ENCODE assay signal across 9 cellular contexts in the genomic region with DNA sequence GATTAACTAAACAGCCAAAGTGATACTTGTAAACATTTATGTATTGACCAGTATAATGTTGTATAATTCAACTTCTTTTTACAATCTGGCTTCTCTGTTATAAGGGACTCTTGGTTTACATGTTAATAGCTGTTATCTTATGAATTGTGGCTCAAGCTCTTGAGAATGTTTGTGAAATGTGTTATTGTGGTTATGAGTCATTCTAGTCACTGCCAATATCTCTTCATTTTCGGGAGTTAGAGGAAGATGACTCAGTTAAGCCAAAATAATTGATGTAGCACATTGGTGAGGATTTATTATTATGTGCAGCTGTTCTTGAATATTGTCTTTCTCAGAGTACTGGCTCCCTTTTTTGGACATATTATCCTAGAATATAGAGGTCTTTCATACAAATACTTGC.
DNase-seq lines count a peak whose midpoint lies in the region; ATAC-seq and TF ChIP-seq lines count a peak whose summit lies in the region.
"Had no signal": no experiment of that assay in that cellular context is flagged by ENCODE, and none has a peak within 500 bp of the region (broad histone marks: within the 10 kb centered on the region; RNA-seq: fewer than 3 reads in every experiment).

No MANE protein-coding gene starts in this region.

- ATAC-seq in HG02938 (IDR thresholded peaks at IDR 0.05; ENCODE audit: unreplicated experiment) (peak; percentile 97), left ventricle myocardium superior (peak; percentile 87)

- H3K79me2 ChIP-seq in hepatocyte = no peaks in the 10 kb centered on the region

- no peak overlapping the region for H2AFZ ChIP-seq in hepatocyte

- H3K4me1 ChIP-seq in hepatocyte (ENCODE audit: insufficient read depth) = peaks cover 8% of the 10 kb centered on the region

- no peak for TF ChIP-seq CTCF in hepatocyte (IDR thresholded peaks at IDR 0.05; ENCODE audit: poor library complexity)

- H3K9me2 ChIP-seq in hepatocyte (replicated peaks; ENCODE audit: insufficient read depth) = no peaks in the 10 kb centered on the region

- H3K36me3 ChIP-seq in hepatocyte (replicated peaks; ENCODE audit: insufficient read depth, low read depth) = no peaks in the 10 kb centered on the region

- H3K27me3 ChIP-seq in hepatocyte = no peaks in the 10 kb centered on the region

- no peak overlapping the region for H3K27ac ChIP-seq in hepatocyte
- H3K27ac ChIP-seq: 22Rv1 had no signal

- WGBS in hepatocyte (ENCODE audit: low lambda C conversion rate, missing lambda C conversion rate) = 4% methylated on average over 1 of the region's 1 CpG

- no peak overlapping the region for H3K4me3 ChIP-seq in hepatocyte

- no peak overlapping the region for H3K4me2 ChIP-seq in hepatocyte

- no peaks in the 10 kb centered on the region for H4K20me1 ChIP-seq in hepatocyte (ENCODE audit: insufficient read depth, poor library complexity, severe bottlenecking)

- DNase-seq in DMS 273 (lab: John Stamatoyannopoulos, UW; ENCODE audit: unreplicated experiment) (peak; percentile 9), DMS 273 treated with DMSO at 0.1 percent for 48 hours (lab: John Stamatoyannopoulos, UW) (no peak), OCI-M1 (lab: John Stamatoyannopoulos, UW) (peak; percentile 74), left ventricle myocardium superior (no peak), NCI-H1092 (lab: John Stamatoyannopoulos, UW) (no peak), hypothalamus (lab: John Stamatoyannopoulos, UW) (no peak), hepatocyte (ENCODE audit: low spot score) (no peak)

- H3K9me3 ChIP-seq in hepatocyte (ENCODE audit: low read depth) = no peaks in the 10 kb centered on the region

- intact Hi-C loops in left ventricle myocardium superior (cut with micrococcal nuclease) = no loop called here

Comparison
In these comparisons a context has a peak if more than half of its experiments do, and no peak if none do; other contexts are left out.
1. DNase-seq: peak in DMS 273 (single experiment) and OCI-M1 (single experiment); none in DMS 273 treated with DMSO at 0.1 percent for 48 hours (single experiment), left ventricle myocardium superior (single experiment), NCI-H1092 (single experiment), hypothalamus (0 of 51) and hepatocyte (single experiment).